18 cellular contexts compared by ENCODE assay signal in genomic region chr7:30893357-30893756, GRCh38. TPM values are rescaled to one million over a fixed set of nuclear protein-coding genes. Genes with fewer than 3 reads are reported as not detected.
DNase-seq lines count a peak whose midpoint lies in the region; ATAC-seq, FAIRE-seq and TF ChIP-seq lines count a peak whose summit lies in the region.
"Had no signal": no experiment of that assay in that cellular context is flagged by ENCODE, and none has a peak within 500 bp of the region (broad histone marks: within the 10 kb centered on the region; RNA-seq: fewer than 3 reads in every experiment).

No MANE protein-coding gene starts in this region.

- TF ChIP-seq RAD21 in liver (IDR thresholded peaks at IDR 0.05) (peak in 1 of 2 donors; percentile 14), HepG2 (CRISPR knock-in tag; IDR thresholded peaks at IDR 0.05) (no peak)

- no peaks in the 10 kb centered on the region for H3K27me3 ChIP-seq in liver (ENCODE audit: control insufficient read depth in 4 of 4, insufficient read depth in 4 of 4, low read length in 3 of 4)
- H3K27me3 ChIP-seq in HepG2 (ENCODE audit: control insufficient read depth in 1 of 2, insufficient read depth in 2 of 2, low read length in 2 of 2) = peaks cover 0 to 3% of the 10 kb centered on the region in 2 experiments; a peak in 1 of 5 replicates
- H3K27me3 ChIP-seq: transverse colon had no signal

- H3K4me2 ChIP-seq in HepG2 (ENCODE audit: low read depth, low read length) = no peak overlapping the region
- H3K4me2 ChIP-seq in OCI-LY7 (ENCODE audit: low read length) = no peak overlapping the region

- TF ChIP-seq CTCF in liver (IDR thresholded peaks at IDR 0.05; ENCODE audit: low read depth, low read length, missing input control) = no peak
- no peak for TF ChIP-seq CTCF in HepG2 (CRISPR knock-in tag; IDR thresholded peaks at IDR 0.05)
- no peak for TF ChIP-seq CTCF in OCI-LY7 (conservative IDR thresholded peaks at IDR 0.05; ENCODE audit: low read length)

- no peak overlapping the region for H3K4me3 Mint-ChIP-seq in activated CD4-positive, alpha-beta T cell treated with anti-CD3 and anti-CD28 coated beads, Interleukin-2, amount 10 ng/mL, durations not matched to agents 7 days and 5 days
- H3K4me3 Mint-ChIP-seq: activated CD4-positive, alpha-beta T cell treated with anti-CD3 and anti-CD28 coated beads, Interleukin-2, amount 10 ng/mL, durations not matched to agents 24 days and 14 days; mesothelial cell of epicardium; T-cell had no signal

- no peaks in the 10 kb centered on the region for H3K36me3 Mint-ChIP-seq in activated CD4-positive, alpha-beta T cell treated with anti-CD3 and anti-CD28 coated beads, Interleukin-2, amount 10 ng/mL, durations not matched to agents 7 days and 5 days (ENCODE audit: low read depth)
- H3K36me3 Mint-ChIP-seq: T-cell had no signal

- H3K4me3 ChIP-seq in liver (ENCODE audit: low read depth in 1 of 3, low read length in 3 of 3) (no peak overlapping the region), HepG2 (replicated peaks in 1 of 3; ENCODE audit: insufficient read depth in 1 of 3, low read depth in 2 of 3, low read length in 3 of 3) (no peak overlapping the region), OCI-LY7 (ENCODE audit: low read depth, low read length, poor library complexity, severe bottlenecking) (no peak overlapping the region)
- H3K4me3 ChIP-seq: transverse colon had no signal

- no TSS peak for BruUV-seq in HepG2 (replicated peaks; lab: Mats Ljungman, UMichigan)
- no TSS peak for BruUV-seq in OCI-LY7 (replicated peaks; lab: Mats Ljungman, UMichigan)

- H3K36me3 ChIP-seq in liver (ENCODE audit: control insufficient read depth in 4 of 4, insufficient read depth in 3 of 4, low read depth in 1 of 4, low read length in 3 of 4) (no peaks in the 10 kb centered on the region), HepG2 (replicated peaks in 1 of 2; ENCODE audit: control insufficient read depth in 1 of 2, insufficient read depth in 2 of 2, low read length in 2 of 2) (no peaks in the 10 kb centered on the region), OCI-LY7 (ENCODE audit: insufficient read depth, low read length) (no peaks in the 10 kb centered on the region)
- H3K36me3 ChIP-seq: transverse colon had no signal

- no peak for ATAC-seq in HepG2
- ATAC-seq: T-cell had no signal

- H4K20me1 ChIP-seq in HepG2 (ENCODE audit: insufficient read depth, low read length) (no peaks in the 10 kb centered on the region), OCI-LY7 (ENCODE audit: insufficient read depth, low read length) (no peaks in the 10 kb centered on the region)

- no peaks in the 10 kb centered on the region for H3K27me3 Mint-ChIP-seq in activated CD4-positive, alpha-beta T cell treated with anti-CD3 and anti-CD28 coated beads, Interleukin-2, amount 10 ng/mL, durations not matched to agents 7 days and 5 days
- H3K27me3 Mint-ChIP-seq: T-cell had no signal

- H3K9ac ChIP-seq in liver (ENCODE audit: low read depth in 1 of 2, low read length in 2 of 2) = no peak overlapping the region
- no peak overlapping the region for H3K9ac ChIP-seq in HepG2 (ENCODE audit: insufficient read depth, low read depth, low read length)

- in situ Hi-C loops in HepG2 (cut with HindIII; ENCODE audit: extremely low pct_ligation_motif_present, low pct_unique_long_range_greater_than_20kb) = no loop called here

- no peak for TF ChIP-seq POLR2A in HepG2 (IDR thresholded peaks at IDR 0.05; ENCODE audit: insufficient read depth in 1 of 2, low read depth in 2 of 2, low read length in 2 of 2)

- H3K27ac ChIP-seq in liver (ENCODE audit: low read depth in 1 of 2, low read length in 2 of 2) (peak overlapping the region in 1 of 2 donors; percentile 61), HepG2 (ENCODE audit: extremely low read length, insufficient read depth, low read length) (no peak overlapping the region), OCI-LY7 (ENCODE audit: low read depth, low read length, poor library complexity, severe bottlenecking) (no peak overlapping the region)

- no peak for FAIRE-seq in HepG2 (lab: Jason Lieb, UNC)
- FAIRE-seq: GM19239, H1 had no signal

- WGBS in liver = 43% methylated on average over 6 of the region's 6 CpGs
- 56% methylated on average over 4 of the region's 6 CpGs for WGBS in HepG2 (ENCODE audit: low lambda C conversion rate)

- POLR2A ChIA-PET in HepG2 (lab: Yijun Ruan, JAX) = no interaction called here
- POLR2A ChIA-PET in activated CD4-positive, alpha-beta T cell treated with anti-CD3 and anti-CD28 coated beads, Interleukin-2, amount 10 ng/mL, durations not matched to agents 7 days and 5 days (lab: Charles Lee) = no interaction called here
- POLR2A ChIA-PET in OCI-LY7 (lab: Charles Lee) = no interaction called here

- H3K79me2 ChIP-seq in HepG2 (ENCODE audit: insufficient read depth, low read length) (no peaks in the 10 kb centered on the region), OCI-LY7 (ENCODE audit: insufficient read depth, low read depth, low read length) (no peaks in the 10 kb centered on the region)

- H3K4me1 ChIP-seq in liver (ENCODE audit: control insufficient read depth in 4 of 4, insufficient read depth in 4 of 4, low read length in 3 of 4) = peaks cover 3 to 21% (median 14%) of the 10 kb centered on the region in 4 donors
- H3K4me1 ChIP-seq in HepG2 (ENCODE audit: insufficient read depth, low read length) = no peaks in the 10 kb centered on the region
- no peaks in the 10 kb centered on the region for H3K4me1 ChIP-seq in OCI-LY7 (ENCODE audit: insufficient read depth, low read length, poor library complexity, severe bottlenecking)

- no peak overlapping the region for H3K27ac Mint-ChIP-seq in activated CD4-positive, alpha-beta T cell treated with anti-CD3 and anti-CD28 coated beads, Interleukin-2, amount 10 ng/mL, durations not matched to agents 7 days and 5 days
- H3K27ac Mint-ChIP-seq: activated CD4-positive, alpha-beta T cell treated with anti-CD3 and anti-CD28 coated beads, Interleukin-2, amount 10 ng/mL, durations not matched to agents 24 days and 14 days; T-cell had no signal

- CTCF ChIA-PET in HepG2 (lab: Yijun Ruan, JAX; ENCODE audit: low intra/inter-chr PET ratio, low total read pairs) = no interaction called here
- CTCF ChIA-PET in activated CD4-positive, alpha-beta T cell treated with anti-CD3 and anti-CD28 coated beads, Interleukin-2, amount 10 ng/mL, durations not matched to agents 7 days and 5 days (lab: Charles Lee) = interaction anchor here (1.0 to 1.5 kb wide), 2 partner anchors 90 to 133 kb away, joined by 3 read pairs; no protein-coding TSS in a partner anchor
- CTCF ChIA-PET in OCI-LY7 (lab: Charles Lee; ENCODE audit: unreplicated experiment) = no interaction called here

- H3K9me3 Mint-ChIP-seq in activated CD4-positive, alpha-beta T cell treated with anti-CD3 and anti-CD28 coated beads, Interleukin-2, amount 10 ng/mL, durations not matched to agents 7 days and 5 days = no peaks in the 10 kb centered on the region
- H3K9me3 Mint-ChIP-seq: activated CD4-positive, alpha-beta T cell treated with anti-CD3 and anti-CD28 coated beads, Interleukin-2, amount 10 ng/mL, durations not matched to agents 24 days and 14 days had no signal

- H3K9me3 ChIP-seq in liver (ENCODE audit: control insufficient read depth in 4 of 4, low read length in 3 of 4) = no peaks in the 10 kb centered on the region
- no peaks in the 10 kb centered on the region for H3K9me3 ChIP-seq in HepG2 (ENCODE audit: low read length)
- no peaks in the 10 kb centered on the region for H3K9me3 ChIP-seq in OCI-LY7 (ENCODE audit: low read length)
- H3K9me3 ChIP-seq: transverse colon had no signal

- intact Hi-C loops in HepG2 (cut with micrococcal nuclease; ENCODE audit: unreplicated experiment) (no loop called here), OCI-LY7 (cut with micrococcal nuclease; ENCODE audit: unreplicated experiment) (no loop called here)

- H3K4me1 Mint-ChIP-seq in activated CD4-positive, alpha-beta T cell treated with anti-CD3 and anti-CD28 coated beads, Interleukin-2, amount 10 ng/mL, durations not matched to agents 7 days and 5 days = no peaks in the 10 kb centered on the region
- H3K4me1 Mint-ChIP-seq: activated CD4-positive, alpha-beta T cell treated with anti-CD3 and anti-CD28 coated beads, Interleukin-2, amount 10 ng/mL, durations not matched to agents 24 days and 14 days; T-cell had no signal

- H3K9me2 ChIP-seq in OCI-LY7 (ENCODE audit: insufficient read depth, low read length) = no peaks in the 10 kb centered on the region

- DNase-seq in HepG2 (ENCODE audit: low spot score) (no peak), glomerular endothelial cell (ENCODE audit: extremely low read depth, low read depth, low spot score) (peak; percentile 72), non-pigmented ciliary epithelial cell (ENCODE audit: low read depth) (peak; percentile 17), OCI-LY7 (ENCODE audit: low spot score) (no peak), NCI-H1092 treated with DMSO at 0.1 percent for 48 hours (lab: John Stamatoyannopoulos, UW) (no peak)
- DNase-seq in activated CD4-positive, alpha-beta T cell treated with anti-CD3 and anti-CD28 coated beads, Interleukin-2, amount 10 ng/mL, durations not matched to agents 7 days and 5 days = no peak
- DNase-seq in stimulated activated CD4-positive, alpha-beta T cell treated with anti-CD3 and anti-CD28 coated beads, Interleukin-1b, Interleukin-23, amount 100 ng/mL, for 48 hours = no peak
- DNase-seq: activated CD4-positive, alpha-beta T cell treated with anti-CD3 and anti-CD28 coated beads, Interleukin-2, amount 10 ng/mL, durations not matched to agents 24 days and 14 days; activated gamma-delta T cell; DMS79; NCI-H1436; retina; T-cell; transverse colon had no signal

- H2AFZ ChIP-seq in HepG2 (ENCODE audit: low read length) (no peak overlapping the region), OCI-LY7 (ENCODE audit: low read length) (no peak overlapping the region)

- TF ChIP-seq EP300 in HepG2 (IDR thresholded peaks at IDR 0.05; ENCODE audit: low read depth in 2 of 2, low read length in 2 of 2) (no peak), HepG2 (CRISPR knock-in tag; IDR thresholded peaks at IDR 0.05; ENCODE audit: borderline replicate concordance) (no peak)

RNA-seq across cellular contexts. Expression of gene AQP1, which starts 18.3 kb away (rescaled TPM):
- total RNA-seq in liver = 10 to 100 TPM; 27.9 to 76.3 TPM
- 10 to 100 TPM in 1 of 2 donors, 1 to 10 TPM in 1; 8.9 to 19.1 TPM for polyA plus RNA-seq in liver
- total RNA-seq in HepG2 (2016; rRNA removed; fragmentation: Illumina TruSeq; extraction: Trizol) = not detected in 2 replicates
- not detected in 2 replicates for total RNA-seq in HepG2 (2016; cell fraction: cytosol; rRNA removed; fragmentation: Illumina TruSeq; extraction: Trizol; ENCODE audit: low read depth)
- not detected in 2 replicates for total RNA-seq in HepG2 (2016; cell fraction: insoluble cytoplasmic fraction; rRNA removed; fragmentation: Illumina TruSeq; extraction: Trizol)
- total RNA-seq in HepG2 (2016; cell fraction: membrane; rRNA removed; fragmentation: Illumina TruSeq; extraction: Trizol) = not detected in 2 replicates
- not detected in 2 replicates for total RNA-seq in HepG2 (2016; cell fraction: nucleus; rRNA removed; fragmentation: Illumina TruSeq; extraction: Trizol)
- polyA plus RNA-seq in HepG2 (2011; rRNA removed) = not detected in 2 replicates
- polyA plus RNA-seq in HepG2 (2011; cell fraction: cytosol; rRNA removed) = not detected in 2 replicates
- polyA plus RNA-seq in HepG2 (2011; cell fraction: nucleus; rRNA removed) = not detected in 2 replicates
- not detected in 2 replicates for polyA plus RNA-seq in HepG2 (2012)
- not detected in 2 replicates for polyA plus RNA-seq in HepG2 (2016; cell fraction: cytosol; fragmentation: Illumina TruSeq; extraction: Trizol; ENCODE audit: low read depth)
- polyA plus RNA-seq in HepG2 (2016; cell fraction: insoluble cytoplasmic fraction; fragmentation: Illumina TruSeq; extraction: Trizol; ENCODE audit: low read depth) = not detected in 2 replicates
- not detected in 2 replicates for polyA plus RNA-seq in HepG2 (2016; cell fraction: membrane; fragmentation: Illumina TruSeq; extraction: Trizol; ENCODE audit: low read depth)
- not detected in 2 replicates for polyA plus RNA-seq in HepG2 (2016; cell fraction: nucleus; fragmentation: Illumina TruSeq; extraction: Trizol; ENCODE audit: insufficient read depth, low read depth)
- polyA minus RNA-seq in HepG2 (2011; rRNA and poly(A)+ RNA removed; ENCODE audit: low replicate concordance) = 0.08 and 1.7 TPM in 2 replicates
- not detected in 2 replicates for polyA minus RNA-seq in HepG2 (2011; cell fraction: cytosol; rRNA and poly(A)+ RNA removed)
- not detected in 2 replicates for polyA minus RNA-seq in HepG2 (2011; cell fraction: nucleus; rRNA and poly(A)+ RNA removed)
- 0.82 and 6.9 TPM in 2 replicates for total RNA-seq in glomerular endothelial cell
- under 1 TPM; 0.12 to 0.21 TPM for total RNA-seq in activated CD4-positive, alpha-beta T cell treated with anti-CD3 and anti-CD28 coated beads, Interleukin-2, amount 10 ng/mL, durations not matched to agents 7 days and 5 days
- total RNA-seq in OCI-LY7 (2014; rRNA removed; shearing (Covaris generic)) = not detected in 2 replicates
- not detected in 2 replicates for total RNA-seq in OCI-LY7 (2022)
- total RNA-seq: activated CD4-positive, alpha-beta T cell treated with anti-CD3 and anti-CD28 coated beads, Interleukin-2, amount 10 ng/mL, durations not matched to agents 24 days and 14 days had no signal

Comparison
In these comparisons a context has a peak if more than half of its experiments do, and no peak if none do; other contexts are left out.
1. DNase-seq: peak in glomerular endothelial cell (single experiment) and non-pigmented ciliary epithelial cell (single experiment); none in HepG2 (single experiment), activated CD4-positive, alpha-beta T cell treated with anti-CD3 and anti-CD28 coated beads, Interleukin-2, amount 10 ng/mL, durations not matched to agents 7 days and 5 days (single experiment), OCI-LY7 (single experiment), stimulated activated CD4-positive, alpha-beta T cell treated with anti-CD3 and anti-CD28 coated beads, Interleukin-1b, Interleukin-23, amount 100 ng/mL, for 48 hours (single experiment) and NCI-H1092 treated with DMSO at 0.1 percent for 48 hours (single experiment).